In the genomic region with DNA sequence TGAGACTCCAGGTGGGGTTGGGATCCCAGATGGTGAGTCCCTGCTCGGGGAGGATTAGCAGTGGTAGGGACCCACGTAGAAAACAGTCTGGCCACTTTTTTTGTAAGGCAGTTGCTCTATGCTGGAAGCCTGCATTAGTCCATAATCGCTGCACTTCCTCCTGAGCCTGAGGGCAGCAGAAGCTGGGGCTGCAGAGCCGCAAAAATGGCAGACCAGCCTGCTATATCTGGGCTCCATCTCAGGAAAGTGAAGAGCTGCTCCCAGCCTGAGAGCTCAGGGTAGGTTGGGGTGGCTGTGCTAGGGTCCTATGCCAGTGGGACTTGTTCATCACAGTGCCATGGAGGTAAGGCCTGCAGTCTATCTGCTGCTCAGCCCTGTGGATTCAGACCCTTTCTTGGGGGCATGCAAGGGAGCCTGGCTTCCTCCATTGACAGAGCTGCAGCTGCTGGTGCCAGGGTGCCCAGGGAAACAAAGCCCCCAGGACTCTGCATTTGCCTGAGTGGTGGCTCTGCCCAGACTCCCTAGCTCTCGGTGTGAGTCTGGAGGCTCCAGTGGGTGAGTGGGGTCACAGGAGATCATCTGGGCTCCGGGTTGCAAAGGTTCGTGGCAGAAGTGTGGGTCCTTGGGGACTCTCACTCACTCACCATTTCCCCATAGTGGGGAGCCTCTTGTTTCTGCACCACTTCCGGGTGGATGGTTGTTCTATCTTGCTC, we compare ENCODE assay signal across 18 cellular contexts.
"Had no signal": no experiment of that assay in that cellular context is flagged by ENCODE, and none has a peak within 500 bp of the region (broad histone marks: within the 10 kb centered on the region; RNA-seq: fewer than 3 reads in every experiment).

No MANE protein-coding gene starts in this region.

- ATAC-seq: mucosa of descending colon; natural killer cell treated with Interleukin-12 subunit alpha and Interleukin-12 subunit beta and Interleukin-15 and Interleukin-18, amount 100 ng/mL, for 72 hours; psoas muscle; stimulated activated naive B cell treated with anti-CD40 and anti-IgM and Interleukin-4, amounts not matched to agents 10 μg/mL and 1 μg/mL and 100 μg/mL, for 72 hours; stimulated activated naive CD8-positive, alpha-beta T cell treated with anti-CD3 and anti-CD28 coated beads, Interleukin-15, amount 100 ng/mL, for 72 hours had no signal

- H3K4me1 Mint-ChIP-seq: central memory CD8-positive, alpha-beta T cell; immature natural killer cell; stimulated activated naive B cell treated with anti-CD40 and anti-IgM and Interleukin-4, amounts not matched to agents 10 μg/mL and 1 μg/mL and 100 μg/mL, for 72 hours; stimulated activated naive CD8-positive, alpha-beta T cell treated with anti-CD3 and anti-CD28 coated beads, Interleukin-15, amount 100 ng/mL, for 72 hours had no signal

- H3K4me3 Mint-ChIP-seq: central memory CD8-positive, alpha-beta T cell; immature natural killer cell; natural killer cell treated with Interleukin-12 subunit alpha and Interleukin-12 subunit beta and Interleukin-15 and Interleukin-18, amount 100 ng/mL, for 72 hours; stimulated activated naive B cell treated with anti-CD40 and anti-IgM and Interleukin-4, amounts not matched to agents 10 μg/mL and 1 μg/mL and 100 μg/mL, for 72 hours; stimulated activated naive CD8-positive, alpha-beta T cell treated with anti-CD3 and anti-CD28 coated beads, Interleukin-15, amount 100 ng/mL, for 72 hours had no signal

- H3K9me3 ChIP-seq: esophagus squamous epithelium, neutrophil, psoas muscle, right lobe of liver, thoracic aorta, transverse colon, uterus had no signal

- H3K4me3 ChIP-seq: esophagus squamous epithelium, mucosa of descending colon, psoas muscle, right lobe of liver, thoracic aorta, transverse colon, uterus had no signal

- H3K27ac Mint-ChIP-seq: immature natural killer cell; natural killer cell treated with Interleukin-12 subunit alpha and Interleukin-12 subunit beta and Interleukin-15 and Interleukin-18, amount 100 ng/mL, for 72 hours; stimulated activated naive B cell treated with anti-CD40 and anti-IgM and Interleukin-4, amounts not matched to agents 10 μg/mL and 1 μg/mL and 100 μg/mL, for 72 hours; stimulated activated naive CD8-positive, alpha-beta T cell treated with anti-CD3 and anti-CD28 coated beads, Interleukin-15, amount 100 ng/mL, for 72 hours had no signal

- H3K27me3 ChIP-seq: esophagus squamous epithelium, neutrophil, right lobe of liver, transverse colon, uterus had no signal

- DNase-seq: esophagus squamous epithelium; foreskin fibroblast; immature natural killer cell; mucosa of descending colon; psoas muscle; retina; right lobe of liver; stimulated activated CD4-positive, alpha-beta T cell treated with anti-CD3 and anti-CD28 coated beads, Interleukin-2, amount 100 ng/mL, for 24 hours; stimulated activated CD4-positive, alpha-beta T cell treated with anti-CD3 and anti-CD28 coated beads, Interleukin-4, amount 100 ng/mL, for 4 hours; stimulated activated naive B cell treated with anti-CD40 and anti-IgM and Interleukin-4, amounts not matched to agents 10 μg/mL and 1 μg/mL and 100 μg/mL, for 72 hours; stimulated activated naive CD8-positive, alpha-beta T cell treated with anti-CD3 and anti-CD28 coated beads, Interleukin-15, amount 100 ng/mL, for 72 hours; substantia nigra; transverse colon; uterus had no signal

- H3K36me3 Mint-ChIP-seq: immature natural killer cell; natural killer cell treated with Interleukin-12 subunit alpha and Interleukin-12 subunit beta and Interleukin-15 and Interleukin-18, amount 100 ng/mL, for 72 hours; stimulated activated naive B cell treated with anti-CD40 and anti-IgM and Interleukin-4, amounts not matched to agents 10 μg/mL and 1 μg/mL and 100 μg/mL, for 72 hours had no signal

- H3K27me3 Mint-ChIP-seq: central memory CD8-positive, alpha-beta T cell; natural killer cell treated with Interleukin-12 subunit alpha and Interleukin-12 subunit beta and Interleukin-15 and Interleukin-18, amount 100 ng/mL, for 72 hours; stimulated activated naive B cell treated with anti-CD40 and anti-IgM and Interleukin-4, amounts not matched to agents 10 μg/mL and 1 μg/mL and 100 μg/mL, for 72 hours; stimulated activated naive CD8-positive, alpha-beta T cell treated with anti-CD3 and anti-CD28 coated beads, Interleukin-15, amount 100 ng/mL, for 72 hours had no signal

- H3K36me3 ChIP-seq: esophagus squamous epithelium, neutrophil, right lobe of liver, thoracic aorta, transverse colon, uterus had no signal

- H3K4me1 ChIP-seq: esophagus squamous epithelium, psoas muscle, right lobe of liver, transverse colon, uterus had no signal

- H3K27ac ChIP-seq: esophagus squamous epithelium, neutrophil, psoas muscle, right lobe of liver, thoracic aorta, transverse colon, uterus had no signal
